In genomic region chr1:115727706-115728249, GRCh38 we compare ENCODE assay signal across 10 cellular contexts. TPM values are rescaled to one million over a fixed set of nuclear protein-coding genes. Genes with fewer than 3 reads are reported as not detected.
DNase-seq lines count a peak whose midpoint lies in the region; ATAC-seq and TF ChIP-seq lines count a peak whose summit lies in the region.
"Had no signal": no experiment of that assay in that cellular context is flagged by ENCODE, and none has a peak within 500 bp of the region (broad histone marks: within the 10 kb centered on the region; RNA-seq: fewer than 3 reads in every experiment).

No MANE protein-coding gene starts in this region.

- H3K4me3 Mint-ChIP-seq in naive thymus-derived CD4-positive, alpha-beta T cell, result no peak overlapping the region
- H3K4me3 Mint-ChIP-seq: CD8-positive, alpha-beta T cell had no signal

- H3K27me3 Mint-ChIP-seq in naive thymus-derived CD4-positive, alpha-beta T cell, result peaks cover 0 to 14% (median 9%) of the 10 kb centered on the region in 5 donors

- H3K36me3 ChIP-seq in naive thymus-derived CD4-positive, alpha-beta T cell (ENCODE audit: control insufficient read depth in 2 of 3, insufficient read depth in 3 of 3, low read length in 3 of 3), result no peaks in the 10 kb centered on the region

- intact Hi-C loops in naive thymus-derived CD4-positive, alpha-beta T cell (cut with micrococcal nuclease), result no loop called here

- peaks cover 0 to 1% (median 0%) of the 10 kb centered on the region in 7 donors for H3K4me1 Mint-ChIP-seq in naive thymus-derived CD4-positive, alpha-beta T cell

- peak overlapping the region; percentile 32 for H3K27ac ChIP-seq in AG04450 (ENCODE audit: low read depth, low read length)
- H3K27ac ChIP-seq in naive thymus-derived CD4-positive, alpha-beta T cell (ENCODE audit: low read depth, low read length), result no peak overlapping the region

- ATAC-seq in esophagus mucosa (peak; percentile 57), HG03025 (IDR thresholded peaks at IDR 0.05; ENCODE audit: low FRiP score, unreplicated experiment) (no peak)
- peak; percentile 88 for ATAC-seq in naive thymus-derived CD4-positive, alpha-beta T cell
- ATAC-seq: CD8-positive, alpha-beta T cell had no signal

- H3K27me3 ChIP-seq in AG04450 (ENCODE audit: control insufficient read depth, insufficient read depth, low read length), result no peaks in the 10 kb centered on the region
- no peaks in the 10 kb centered on the region for H3K27me3 ChIP-seq in naive thymus-derived CD4-positive, alpha-beta T cell (ENCODE audit: control insufficient read depth in 2 of 2, insufficient read depth in 2 of 2, low read length in 2 of 2)

- no peaks in the 10 kb centered on the region for H3K9me3 Mint-ChIP-seq in naive thymus-derived CD4-positive, alpha-beta T cell
- H3K9me3 Mint-ChIP-seq: CD8-positive, alpha-beta T cell had no signal

- DNase-seq in AG04450 (ENCODE audit: low read depth, low spot score) (peak; percentile 66), NOMO-1 treated with dmso at 0.1 percent for 144 hours (lab: John Stamatoyannopoulos, UW; ENCODE audit: unreplicated experiment) (peak; percentile 84), cerebellar cortex (ENCODE audit: low spot score) (no peak), NCI-H146 (lab: John Stamatoyannopoulos, UW) (no peak), occipital lobe (lab: John Stamatoyannopoulos, UW) (no peak)
- DNase-seq in naive thymus-derived CD4-positive, alpha-beta T cell, result no peak
- DNase-seq: CD8-positive, alpha-beta T cell had no signal

- H3K27ac Mint-ChIP-seq in naive thymus-derived CD4-positive, alpha-beta T cell, result no peak overlapping the region
- H3K27ac Mint-ChIP-seq: CD8-positive, alpha-beta T cell had no signal

- H3K4me3 ChIP-seq in AG04450 (ENCODE audit: low read depth, low read length), result no peak overlapping the region
- no peak overlapping the region for H3K4me3 ChIP-seq in naive thymus-derived CD4-positive, alpha-beta T cell (ENCODE audit: low read length)

- CTCF ChIA-PET in AG04450 (lab: Charles Lee), result interaction anchor here (0.8 to 1.2 kb wide), 6 partner anchors 10 to 132 kb away, joined by 4 to 20 read pairs (median 6); no protein-coding TSS in a partner anchor
- CTCF ChIA-PET in naive thymus-derived CD4-positive, alpha-beta T cell (lab: Charles Lee), result no interaction called here

- no peaks in the 10 kb centered on the region for H3K9me3 ChIP-seq in AG04450 (ENCODE audit: control insufficient read depth, insufficient read depth, low read length)
- no peaks in the 10 kb centered on the region for H3K9me3 ChIP-seq in naive thymus-derived CD4-positive, alpha-beta T cell (ENCODE audit: control insufficient read depth in 2 of 3, low read length in 3 of 3)

- no peaks in the 10 kb centered on the region for H3K4me1 ChIP-seq in naive thymus-derived CD4-positive, alpha-beta T cell (ENCODE audit: control insufficient read depth in 2 of 2, insufficient read depth in 2 of 2, low read length in 2 of 2)

- POLR2A ChIA-PET in AG04450 (lab: Yijun Ruan, JAX), result interaction anchor here (0.9 kb wide), 1 partner anchor 37 kb away, joined by 4 read pairs; no protein-coding TSS in a partner anchor
- POLR2A ChIA-PET in naive thymus-derived CD4-positive, alpha-beta T cell (lab: Charles Lee), result no interaction called here

- TF ChIP-seq CTCF in AG04450 (IDR thresholded peaks at IDR 0.05; ENCODE audit: low read depth, low read length), result no peak

- no peaks in the 10 kb centered on the region for H3K36me3 Mint-ChIP-seq in naive thymus-derived CD4-positive, alpha-beta T cell
- H3K36me3 Mint-ChIP-seq: CD8-positive, alpha-beta T cell had no signal

RNA-seq across cellular contexts. Expression of gene CASQ2, which starts 40.7 kb away (rescaled TPM):
- not detected in 2 replicates for polyA plus RNA-seq in AG04450 (2011; rRNA removed)
- not detected in 2 replicates for polyA minus RNA-seq in AG04450 (2011; rRNA and poly(A)+ RNA removed)
- total RNA-seq in esophagus mucosa, result 0.92 TPM
- total RNA-seq in naive thymus-derived CD4-positive, alpha-beta T cell, result not detected
- not detected for polyA plus RNA-seq in naive thymus-derived CD4-positive, alpha-beta T cell
- total RNA-seq in occipital lobe, result 0.47 TPM
- total RNA-seq: CD8-positive, alpha-beta T cell; T-helper 2 cell treated with Interferon-gamma antibody and Interleukin-4, amounts not matched to agents 100 ng/mL and 5 ng/mL, for 36 hours had no signal

Comparison
In these comparisons a context has a peak if more than half of its experiments do, and no peak if none do; other contexts are left out.
1. DNase-seq: peak in AG04450 (single experiment) and NOMO-1 treated with dmso at 0.1 percent for 144 hours (single experiment); none in naive thymus-derived CD4-positive, alpha-beta T cell (0 of 9), cerebellar cortex (single experiment), NCI-H146 (single experiment) and occipital lobe (single experiment).